Comparison of ENCODE assay signal across 1 cellular context in the genomic region with DNA sequence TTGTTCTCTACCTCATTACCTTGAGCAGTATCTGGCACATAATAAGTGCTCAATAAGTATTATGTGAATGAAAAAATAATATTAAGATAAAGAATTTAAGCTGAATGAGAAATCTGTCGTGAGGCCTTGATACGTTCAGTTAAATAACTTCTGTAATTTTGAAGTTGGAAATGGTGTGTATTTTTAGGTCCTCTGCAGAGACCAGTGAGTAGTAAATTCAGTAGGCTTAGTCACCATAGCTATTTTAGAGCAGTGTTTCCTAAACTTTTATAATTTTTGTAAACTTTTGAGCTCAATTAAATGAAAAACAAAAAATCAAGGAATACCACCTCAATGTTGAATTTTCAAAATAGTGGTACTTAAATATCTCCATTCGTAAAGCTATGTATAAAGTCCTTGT.
TF ChIP-seq lines count a peak whose summit lies in the region.

No MANE protein-coding gene starts in this region.

TF ChIP-seq in IMR-90, 13 proteins besides CTCF, POLR2A, EP300 and RAD21 (continued from another document):
- TF ChIP-seq, protein P1, sequence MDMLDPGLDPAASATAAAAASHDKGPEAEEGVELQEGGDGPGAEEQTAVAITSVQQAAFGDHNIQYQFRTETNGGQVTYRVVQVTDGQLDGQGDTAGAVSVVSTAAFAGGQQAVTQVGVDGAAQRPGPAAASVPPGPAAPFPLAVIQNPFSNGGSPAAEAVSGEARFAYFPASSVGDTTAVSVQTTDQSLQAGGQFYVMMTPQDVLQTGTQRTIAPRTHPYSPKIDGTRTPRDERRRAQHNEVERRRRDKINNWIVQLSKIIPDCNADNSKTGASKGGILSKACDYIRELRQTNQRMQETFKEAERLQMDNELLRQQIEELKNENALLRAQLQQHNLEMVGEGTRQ (IDR thresholded peaks at IDR 0.05; ENCODE audit: low read depth, low read length) = no peak
- TF ChIP-seq CHD1 (IDR thresholded peaks at IDR 0.05; ENCODE audit: low read depth, low read length) (no peak), NFE2L2 (IDR thresholded peaks at IDR 0.05; ENCODE audit: low read depth, low read length) (no peak), CEBPB (IDR thresholded peaks at IDR 0.05; ENCODE audit: low read depth, low read length) (no peak), MAZ (IDR thresholded peaks at IDR 0.05; ENCODE audit: borderline replicate concordance, low read depth, low read length) (no peak), MAFK (IDR thresholded peaks at IDR 0.05; ENCODE audit: low read depth, low read length) (no peak), FOS (IDR thresholded peaks at IDR 0.05; ENCODE audit: low read depth, low read length) (no peak), MXI1 (IDR thresholded peaks at IDR 0.05; ENCODE audit: borderline replicate concordance, low read depth, low read length) (no peak), RFX5 (IDR thresholded peaks at IDR 0.05; ENCODE audit: low read depth, low read length) (no peak)
